10 cellular contexts compared by ENCODE assay signal in the genomic region with DNA sequence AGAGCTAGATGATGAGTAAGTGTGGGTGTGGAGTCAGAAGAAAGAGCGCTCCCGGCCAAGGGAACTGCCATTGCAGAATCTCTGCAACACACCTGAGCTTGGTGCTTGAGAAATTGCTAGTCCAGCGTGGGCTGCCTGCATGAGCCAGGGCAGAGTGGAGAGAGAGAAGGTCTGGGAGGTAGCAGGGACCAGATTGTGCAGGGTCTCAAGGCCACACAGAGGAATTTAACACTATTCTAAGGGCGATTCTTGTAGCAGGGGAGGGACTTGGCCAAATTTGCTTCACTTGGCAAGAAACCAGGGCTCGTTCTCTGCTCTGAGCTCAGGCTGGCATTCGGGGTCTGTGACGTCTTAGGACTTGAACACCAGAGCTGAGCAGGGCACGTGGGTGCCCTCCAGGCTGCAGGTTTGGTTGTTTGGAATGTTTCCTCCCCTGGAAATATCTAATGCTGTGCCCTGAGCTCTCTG. TPM values are rescaled to one million over a fixed set of nuclear protein-coding genes. Genes with fewer than 3 reads are reported as not detected.
DNase-seq lines count a peak whose midpoint lies in the region; ATAC-seq and TF ChIP-seq lines count a peak whose summit lies in the region.
"Had no signal": no experiment of that assay in that cellular context is flagged by ENCODE, and none has a peak within 500 bp of the region (broad histone marks: within the 10 kb centered on the region; RNA-seq: fewer than 3 reads in every experiment).

No MANE protein-coding gene starts in this region.

- peak overlapping the region; percentile 7 for H3K4me3 ChIP-seq in OCI-LY7 (ENCODE audit: low read depth, low read length, poor library complexity, severe bottlenecking)

- no peaks in the 10 kb centered on the region for H3K9me3 Mint-ChIP-seq in activated T-cell treated with anti-CD3 and anti-CD28 coated beads, Interleukin-2, amount 50 U/mL, for 4 hours
- H3K9me3 Mint-ChIP-seq: activated CD4-positive, alpha-beta memory T cell treated with anti-CD3 and anti-CD28 coated beads for 36 hours; CD4-positive, CD25-positive, alpha-beta regulatory T cell had no signal

- no peaks in the 10 kb centered on the region for H3K9me2 ChIP-seq in OCI-LY7 (ENCODE audit: insufficient read depth, low read length)

- peaks cover 80% of the 10 kb centered on the region for H3K36me3 ChIP-seq in OCI-LY7 (ENCODE audit: insufficient read depth, low read length)

- no peak for ATAC-seq in GM21619 (IDR thresholded peaks at IDR 0.05; ENCODE audit: unreplicated experiment)
- no peak for ATAC-seq in activated T-cell treated with anti-CD3 and anti-CD28 coated beads, Interleukin-2, amount 50 U/mL, for 4 hours

- in situ Hi-C loops in GM13976 (cut with MboI; ENCODE audit: low sequenced_read_pairs, unreplicated experiment) = no loop called here

- H3K36me3 Mint-ChIP-seq in activated T-cell treated with anti-CD3 and anti-CD28 coated beads, Interleukin-2, amount 50 U/mL, for 4 hours (ENCODE audit: insufficient read depth) = no peaks in the 10 kb centered on the region
- H3K36me3 Mint-ChIP-seq: activated CD4-positive, alpha-beta memory T cell treated with anti-CD3 and anti-CD28 coated beads for 36 hours had no signal

- H3K4me1 Mint-ChIP-seq in activated T-cell treated with anti-CD3 and anti-CD28 coated beads, Interleukin-2, amount 50 U/mL, for 4 hours (ENCODE audit: low read depth) = peaks cover 5% of the 10 kb centered on the region

- peaks cover 21% of the 10 kb centered on the region; the same call in 1 of the 2 replicates for H3K79me2 ChIP-seq in OCI-LY7 (ENCODE audit: insufficient read depth, low read depth, low read length)

- no TSS peak for BruUV-seq in OCI-LY7 (replicated peaks; lab: Mats Ljungman, UMichigan)

- H4K20me1 ChIP-seq in OCI-LY7 (ENCODE audit: insufficient read depth, low read length) = no peaks in the 10 kb centered on the region

- H3K9me3 ChIP-seq in OCI-LY7 (ENCODE audit: low read length) = no peaks in the 10 kb centered on the region

- DNase-seq in AG20443 (ENCODE audit: low spot score) (peak; percentile 43), OCI-LY7 (ENCODE audit: low spot score) (peak; percentile 45), epidermal melanocyte (ENCODE audit: insufficient read length, low spot score) (peak; percentile 43), mucosa of gallbladder (ENCODE audit: low spot score) (peak; percentile 34), GM13976 (ENCODE audit: low spot score) (no peak)
- DNase-seq in activated T-cell treated with anti-CD3 and anti-CD28 coated beads, Interleukin-2, amount 50 U/mL, for 4 hours = no peak
- no peak for DNase-seq in stimulated activated CD4-positive, alpha-beta T cell treated with anti-CD3 and anti-CD28 coated beads, Interleukin-2, amount 100 ng/mL, for 48 hours
- DNase-seq: activated CD4-positive, alpha-beta memory T cell treated with anti-CD3 and anti-CD28 coated beads for 36 hours; CD4-positive, CD25-positive, alpha-beta regulatory T cell had no signal

- no peaks in the 10 kb centered on the region for H3K27me3 Mint-ChIP-seq in activated T-cell treated with anti-CD3 and anti-CD28 coated beads, Interleukin-2, amount 50 U/mL, for 4 hours (ENCODE audit: low read depth)
- H3K27me3 Mint-ChIP-seq: activated CD4-positive, alpha-beta memory T cell treated with anti-CD3 and anti-CD28 coated beads for 36 hours; CD4-positive, CD25-positive, alpha-beta regulatory T cell had no signal

- H3K4me2 ChIP-seq in OCI-LY7 (ENCODE audit: low read length) = peak overlapping the region; percentile 51

- TF ChIP-seq CTCF in OCI-LY7 (conservative IDR thresholded peaks at IDR 0.05; ENCODE audit: low read length) (no peak), GM13976 (IDR thresholded peaks at IDR 0.05; ENCODE audit: borderline replicate concordance, control extremely low read depth, extremely low read depth, insufficient read depth, missing control alignments) (no peak)

- intact Hi-C loops in OCI-LY7 (cut with micrococcal nuclease; ENCODE audit: unreplicated experiment) = no loop called here

- no peak overlapping the region for H2AFZ ChIP-seq in OCI-LY7 (ENCODE audit: low read length)

- peaks cover 66% of the 10 kb centered on the region for H3K4me1 ChIP-seq in OCI-LY7 (ENCODE audit: insufficient read depth, low read length, poor library complexity, severe bottlenecking)

- CTCF ChIA-PET in OCI-LY7 (lab: Charles Lee; ENCODE audit: unreplicated experiment) = interaction anchor here (0.7 kb wide), 1 partner anchor 48 kb away, joined by 3 read pairs; no protein-coding TSS in a partner anchor

- POLR2A ChIA-PET in OCI-LY7 (lab: Charles Lee) = interaction anchor here (0.5 to 2.2 kb wide), 10 partner anchors 11 to 796 kb away, joined by 3 to 7 read pairs (median 4); no protein-coding TSS in a partner anchor

- H3K27ac ChIP-seq in OCI-LY7 (ENCODE audit: low read depth, low read length, poor library complexity, severe bottlenecking) = peak overlapping the region; percentile 77

- H3K4me3 Mint-ChIP-seq in activated T-cell treated with anti-CD3 and anti-CD28 coated beads, Interleukin-2, amount 50 U/mL, for 4 hours = no peak overlapping the region
- H3K4me3 Mint-ChIP-seq: activated CD4-positive, alpha-beta memory T cell treated with anti-CD3 and anti-CD28 coated beads for 36 hours; CD4-positive, CD25-positive, alpha-beta regulatory T cell had no signal

RNA-seq across cellular contexts. Expression of a gene that starts 53.5 kb away (rescaled TPM):
- 128 and 181 TPM in 2 replicates for total RNA-seq in OCI-LY7 (2014; rRNA removed; shearing (Covaris generic))
- 166 and 173 TPM in 2 replicates for total RNA-seq in OCI-LY7 (2022)
- 8.2 TPM for total RNA-seq in mucosa of gallbladder
- total RNA-seq in activated T-cell treated with anti-CD3 and anti-CD28 coated beads, Interleukin-2, amount 50 U/mL, for 4 hours = 10 to 100 TPM; 10.2 to 13.6 (median 12.7) TPM

Comparison
In these comparisons a context has a peak if more than half of its experiments do, and no peak if none do; other contexts are left out.
1. DNase-seq: peak in AG20443 (single experiment), OCI-LY7 (single experiment), epidermal melanocyte (single experiment) and mucosa of gallbladder (single experiment); none in activated T-cell treated with anti-CD3 and anti-CD28 coated beads, Interleukin-2, amount 50 U/mL, for 4 hours (single experiment), GM13976 (single experiment) and stimulated activated CD4-positive, alpha-beta T cell treated with anti-CD3 and anti-CD28 coated beads, Interleukin-2, amount 100 ng/mL, for 48 hours (0 of 2).
2. RNA of a gene that starts 53.5 kb away (total RNA-seq): 128 to 181 TPM in OCI-LY7; 10.2 to 13.6 TPM in activated T-cell treated with anti-CD3 and anti-CD28 coated beads, Interleukin-2, amount 50 U/mL, for 4 hours and 8.2 TPM in mucosa of gallbladder (single experiment); every median in the first group is over 4 times any median in the second.